ENCODE assay signal across 10 cellular contexts in genomic region chr5:141603912-141604311, GRCh38. TPM values are rescaled to one million over a fixed set of nuclear protein-coding genes. Genes with fewer than 3 reads are reported as not detected.
DNase-seq lines count a peak whose midpoint lies in the region; ATAC-seq and TF ChIP-seq lines count a peak whose summit lies in the region.
"Had no signal": no experiment of that assay in that cellular context is flagged by ENCODE, and none has a peak within 500 bp of the region (broad histone marks: within the 10 kb centered on the region; RNA-seq: fewer than 3 reads in every experiment).

No MANE protein-coding gene starts in this region.

- 69 to 81% methylated on average over 3 of the region's 3 CpGs for WGBS in sigmoid colon, 2 donors

- H3K27me3 ChIP-seq in RWPE2 (ENCODE audit: insufficient read depth, poor library complexity, severe bottlenecking), result no peaks in the 10 kb centered on the region
- no peaks in the 10 kb centered on the region for H3K27me3 ChIP-seq in sigmoid colon

- intact Hi-C loops in sigmoid colon (cut with DNase I), result no loop called here

- TF ChIP-seq CTCF in GM12864 (IDR thresholded peaks at IDR 0.05; ENCODE audit: low read depth, low read length, missing control alignments) (no peak), RWPE2 (IDR thresholded peaks at IDR 0.05; ENCODE audit: poor library complexity, severe bottlenecking) (no peak), sigmoid colon (IDR thresholded peaks at IDR 0.05) (no peak)

- H3K4me3 ChIP-seq in GM12864 (ENCODE audit: low read depth, low read length), result peak overlapping the region; percentile 12
- no peak overlapping the region for H3K4me3 ChIP-seq in RWPE2 (ENCODE audit: severe bottlenecking)
- no peak overlapping the region for H3K4me3 ChIP-seq in sigmoid colon

- ATAC-seq in RWPE2 (ENCODE audit: low read depth) (peak; percentile 4; the same call in 2 of the 3 replicates), esophagus mucosa (peak; percentile 46), GM21390 (IDR thresholded peaks at IDR 0.05; ENCODE audit: unreplicated experiment) (no peak)

- DNase-seq in GM12864 (ENCODE audit: low read depth) (no peak), RWPE2 (ENCODE audit: low spot score) (no peak), sigmoid colon (no peak), hypothalamus (lab: John Stamatoyannopoulos, UW) (no peak), NCI-H1092 treated with DMSO at 0.1 percent for 48 hours (lab: John Stamatoyannopoulos, UW) (no peak), NCI-H1092 (lab: John Stamatoyannopoulos, UW) (no peak)
- DNase-seq: NCI-H1694, nephron progenitor cell had no signal

- H3K27ac ChIP-seq in RWPE2 (ENCODE audit: poor library complexity, severe bottlenecking), result peak overlapping the region; percentile 75
- peak overlapping the region in 3 of 4 donors; percentile 29 to 63 (median 30) for H3K27ac ChIP-seq in sigmoid colon

- no peak for TF ChIP-seq POLR2A in sigmoid colon (IDR thresholded peaks at IDR 0.05)

- H3K4me1 ChIP-seq in RWPE2 (ENCODE audit: insufficient read depth, poor library complexity, severe bottlenecking) (peaks cover 51% of the 10 kb centered on the region), sigmoid colon (peaks cover 0 to 17% (median 5%) of the 10 kb centered on the region in 4 donors)

- no peaks in the 10 kb centered on the region for H3K9me3 ChIP-seq in RWPE2 (ENCODE audit: severe bottlenecking)
- no peaks in the 10 kb centered on the region for H3K9me3 ChIP-seq in sigmoid colon

- H3K36me3 ChIP-seq in RWPE2 (ENCODE audit: low read depth) (peaks cover 33% of the 10 kb centered on the region), sigmoid colon (no peaks in the 10 kb centered on the region)

- no peak for TF ChIP-seq EP300 in sigmoid colon (IDR thresholded peaks at IDR 0.05)

RNA-seq across cellular contexts. Expression of gene DIAPH1, which starts 14.9 kb away (rescaled TPM):
- 108 TPM for total RNA-seq in esophagus mucosa
- total RNA-seq in sigmoid colon, result 10 to 100 TPM; 14.4 to 26.9 (median 19.8) TPM
- 100 to 1,000 TPM in 1 of 3 donors, 10 to 100 TPM in 2; 54.1 to 105 (median 78.0) TPM for polyA plus RNA-seq in sigmoid colon

RNA-seq across cellular contexts. Expression of gene HDAC3, which starts 32.7 kb away (rescaled TPM):
- total RNA-seq in esophagus mucosa (48.2 TPM), sigmoid colon (10 to 100 TPM; 32.4 to 51.5 (median 38.2) TPM)
- 10 to 100 TPM; 33.0 to 51.1 (median 37.7) TPM for polyA plus RNA-seq in sigmoid colon

RNA-seq across cellular contexts. Expression of gene RELL2, which starts 32.9 kb away (rescaled TPM):
- total RNA-seq in esophagus mucosa (4.5 TPM), sigmoid colon (1 to 10 TPM in 3 of 4 donors, under 1 TPM in 1; 0.99 to 6.1 (median 2.1) TPM)
- 10 to 100 TPM in 1 of 3 donors, 1 to 10 TPM in 2; 2.4 to 10.5 (median 3.5) TPM for polyA plus RNA-seq in sigmoid colon

RNA-seq across cellular contexts. Expression of gene FCHSD1, which starts 47.3 kb away (rescaled TPM):
- total RNA-seq in esophagus mucosa (5.8 TPM), sigmoid colon (10 to 100 TPM; 12.1 to 31.3 (median 20.3) TPM)
- polyA plus RNA-seq in sigmoid colon, result 10 to 100 TPM in 1 of 3 donors, 1 to 10 TPM in 2; 3.0 to 22.6 (median 4.4) TPM
